In genomic region chr7:75867390-75867717, GRCh38 we compare ENCODE assay signal across 18 cellular contexts. TPM values are rescaled to one million over a fixed set of nuclear protein-coding genes. Genes with fewer than 3 reads are reported as not detected.
"Had no signal": no experiment of that assay in that cellular context is flagged by ENCODE, and none has a peak within 500 bp of the region (broad histone marks: within the 10 kb centered on the region; RNA-seq: fewer than 3 reads in every experiment).

No MANE protein-coding gene starts in this region.

- H3K4me2 ChIP-seq: smooth muscle cell had no signal

- DNase-seq: activated CD4-positive, alpha-beta T cell treated with anti-CD3 and anti-CD28 coated beads, Interleukin-2, amount 50 U/mL, for 1 hour; activated CD4-positive, CD25-positive, alpha-beta regulatory T cell treated with anti-CD3 and anti-CD28 coated beads, Interleukin-2, amount 50 U/mL, for 72 hours; activated CD8-positive, alpha-beta memory T cell treated with anti-CD3 and anti-CD28 coated beads, Interleukin-2, amount 50 U/mL, for 4 hours; activated naive CD4-positive, alpha-beta T cell treated with anti-CD3 and anti-CD28 coated beads for 36 hours; activated T-cell treated with anti-CD3 and anti-CD28 coated beads, Interleukin-2, amount 50 U/mL, for 4 hours; aorta; cortex of kidney; effector CD4-positive, alpha-beta T cell; ovary; stimulated activated CD4-positive, alpha-beta T cell treated with anti-CD3 and anti-CD28 coated beads, Interleukin-4, amount 100 ng/mL, for 1 hour; stomach; trophoblast cell had no signal

- H3K27ac ChIP-seq: ovary, stomach, vagina, VCaP had no signal

- H3K9me3 ChIP-seq: ovary, stomach, vagina had no signal

- H3K36me3 ChIP-seq: ovary, stomach, vagina had no signal

- H3K27me3 ChIP-seq: ovary, stomach, vagina had no signal

- H3K4me3 ChIP-seq: ovary, smooth muscle cell, stomach, vagina had no signal

- H3K4me1 ChIP-seq: vagina had no signal

- ATAC-seq: activated T-cell treated with anti-CD3 and anti-CD28 coated beads, Interleukin-2, amount 50 U/mL, for 4 hours had no signal

RNA-seq across cellular contexts. Expression of gene CCL24, which starts 53.7 kb away (rescaled TPM):
- total RNA-seq: activated naive CD4-positive, alpha-beta T cell treated with anti-CD3 and anti-CD28 coated beads for 36 hours; activated T-cell treated with anti-CD3 and anti-CD28 coated beads, Interleukin-2, amount 50 U/mL, for 4 hours; glomerular endothelial cell; mononuclear cell; smooth muscle cell; temporal lobe; vagina had no signal
- polyA plus RNA-seq: smooth muscle cell had no signal
